Comparison of ENCODE assay signal across 26 cellular contexts in genomic region chr22:46142548-46143490, GRCh38. TPM values are rescaled to one million over a fixed set of nuclear protein-coding genes. Genes with fewer than 3 reads are reported as not detected.
DNase-seq lines count a peak whose midpoint lies in the region; ATAC-seq, FAIRE-seq and TF ChIP-seq lines count a peak whose summit lies in the region.
"Had no signal": no experiment of that assay in that cellular context is flagged by ENCODE, and none has a peak within 500 bp of the region (broad histone marks: within the 10 kb centered on the region; RNA-seq: fewer than 3 reads in every experiment).

No MANE protein-coding gene starts in this region.

- H3K9me3 Mint-ChIP-seq in activated naive CD4-positive, alpha-beta T cell treated with anti-CD3 and anti-CD28 coated beads for 36 hours: no peaks in the 10 kb centered on the region
- H3K9me3 Mint-ChIP-seq: CD4-positive, CD25-positive, alpha-beta regulatory T cell had no signal

- H3K9me3 ChIP-seq in kidney (ENCODE audit: control insufficient read depth in 1 of 2, low read length in 2 of 2) (no peaks in the 10 kb centered on the region), mucosa of descending colon (no peaks in the 10 kb centered on the region), thyroid gland (no peaks in the 10 kb centered on the region)
- H3K9me3 ChIP-seq: BE2C had no signal

- TF ChIP-seq CTCF in kidney (IDR thresholded peaks at IDR 0.05; ENCODE audit: borderline replicate concordance, extremely low read depth, insufficient read depth) (no peak), mucosa of descending colon (IDR thresholded peaks at IDR 0.05) (no peak), thyroid gland (IDR thresholded peaks at IDR 0.05) (no peak)

- H3K4me3 ChIP-seq in kidney (ENCODE audit: low read length in 2 of 2) (no peak overlapping the region), mucosa of descending colon (no peak overlapping the region), thyroid gland (replicated peaks in 1 of 3) (no peak overlapping the region)
- H3K4me3 ChIP-seq: GM12878, SK-N-MC had no signal

- no peaks in the 10 kb centered on the region for H3K27me3 ChIP-seq in thyroid gland
- H3K27me3 ChIP-seq: BE2C had no signal

- no peaks in the 10 kb centered on the region for H3K27me3 Mint-ChIP-seq in activated naive CD4-positive, alpha-beta T cell treated with anti-CD3 and anti-CD28 coated beads for 36 hours (ENCODE audit: low read depth)

- no peak overlapping the region for H3K27ac ChIP-seq in kidney (ENCODE audit: low read depth in 2 of 2, low read length in 2 of 2)
- H3K27ac ChIP-seq in thyroid gland: no peak overlapping the region
- H3K27ac ChIP-seq: SK-N-MC had no signal

- no peak overlapping the region for H3K9ac ChIP-seq in kidney (ENCODE audit: low read length in 2 of 2)

- CTCF ChIA-PET in activated naive CD4-positive, alpha-beta T cell treated with anti-CD3 and anti-CD28 coated beads for 36 hours (lab: Charles Lee): no interaction called here

- no peak for FAIRE-seq in kidney (lab: Jason Lieb, UNC)
- FAIRE-seq: A204.1, GM12878, GM18507 had no signal

- no peak overlapping the region for H3K27ac Mint-ChIP-seq in activated naive CD4-positive, alpha-beta T cell treated with anti-CD3 and anti-CD28 coated beads for 36 hours
- H3K27ac Mint-ChIP-seq: CD4-positive, CD25-positive, alpha-beta regulatory T cell had no signal

- TF ChIP-seq POLR2A in thyroid gland (IDR thresholded peaks at IDR 0.05): no peak

- 69 to 79% methylated on average over 10 to 12 of the region's 14 CpGs for WGBS in thyroid gland, 2 donors

- ATAC-seq in left cardiac atrium (no peak), Right ventricle myocardium superior (ENCODE audit: poor library complexity) (no peak), mucosa of descending colon (no peak)
- ATAC-seq: GM12878 had no signal

- no peaks in the 10 kb centered on the region for H3K4me1 Mint-ChIP-seq in activated naive CD4-positive, alpha-beta T cell treated with anti-CD3 and anti-CD28 coated beads for 36 hours (ENCODE audit: low read depth)

- DNase-seq in left cardiac atrium (peak; percentile 8), Right ventricle myocardium superior (no peak), kidney (peak; percentile 67), mucosa of descending colon (peak in 2 of 3 donors; percentile 22 to 31), thyroid gland (peak; percentile 73 to 76), NCI-H446 (lab: John Stamatoyannopoulos, UW) (no peak), NCI-H2081 (lab: John Stamatoyannopoulos, UW) (no peak)
- no peak for DNase-seq in activated naive CD4-positive, alpha-beta T cell treated with anti-CD3 and anti-CD28 coated beads for 36 hours
- DNase-seq: BE2C; CD4-positive, CD25-positive, alpha-beta regulatory T cell; COR-L47; DMS53; EL; KG1; MV-4-11; NCI-H1417 treated with DMSO at 0.1 percent for 48 hours; NCI-H2029 treated with DMSO at 0.1 percent for 48 hours; NCI-H2171 treated with DMSO at 0.1 percent for 48 hours; NCI-H446 treated with DMSO at 0.1 percent for 48 hours; NCI-H748 treated with DMSO at 0.1 percent for 48 hours; OCI-M1; SHP77 had no signal

- H3K4me3 Mint-ChIP-seq in activated naive CD4-positive, alpha-beta T cell treated with anti-CD3 and anti-CD28 coated beads for 36 hours: no peak overlapping the region
- H3K4me3 Mint-ChIP-seq: CD4-positive, CD25-positive, alpha-beta regulatory T cell had no signal

- intact Hi-C loops in left cardiac atrium (cut with DNase I) (no loop called here), Right ventricle myocardium superior (cut with DNase I) (no loop called here), kidney (cut with DNase I) (no loop called here), mucosa of descending colon (cut with DNase I, micrococcal nuclease) (no loop called here), thyroid gland (cut with DNase I) (no loop called here)
- intact Hi-C loops in activated naive CD4-positive, alpha-beta T cell treated with anti-CD3 and anti-CD28 coated beads for 36 hours (cut with micrococcal nuclease): no loop called here

- peaks cover 11 to 26% of the 10 kb centered on the region in 2 donors for H3K4me1 ChIP-seq in kidney (ENCODE audit: control insufficient read depth in 1 of 2, insufficient read depth in 1 of 2, low read depth in 1 of 2, low read length in 2 of 2)
- H3K4me1 ChIP-seq in mucosa of descending colon (ENCODE audit: low read depth): no peaks in the 10 kb centered on the region
- peaks cover 3 to 5% of the 10 kb centered on the region in 2 donors for H3K4me1 ChIP-seq in thyroid gland
- H3K4me1 ChIP-seq: BE2C had no signal

- H3K36me3 Mint-ChIP-seq in activated naive CD4-positive, alpha-beta T cell treated with anti-CD3 and anti-CD28 coated beads for 36 hours (ENCODE audit: low read depth): no peaks in the 10 kb centered on the region
- H3K36me3 Mint-ChIP-seq: CD4-positive, CD25-positive, alpha-beta regulatory T cell had no signal

- H3K36me3 ChIP-seq in kidney (ENCODE audit: control insufficient read depth in 1 of 2, insufficient read depth in 2 of 2, low read length in 2 of 2): no peaks in the 10 kb centered on the region
- no peaks in the 10 kb centered on the region for H3K36me3 ChIP-seq in mucosa of descending colon (ENCODE audit: low read depth)
- H3K36me3 ChIP-seq in thyroid gland: no peaks in the 10 kb centered on the region
- H3K36me3 ChIP-seq: BE2C had no signal

RNA-seq across cellular contexts. Expression of gene PPARA, which starts 7.5 kb away (rescaled TPM):
- total RNA-seq in left cardiac atrium (10 to 100 TPM; 49.6 to 66.2 TPM), Right ventricle myocardium superior (66.1 TPM), kidney (36.8 TPM), mucosa of descending colon (10 to 100 TPM; 57.9 to 81.4 (median 58.5) TPM), thyroid gland (10 to 100 TPM; 26.9 to 41.9 (median 37.4) TPM)
- 15.8 TPM for polyA plus RNA-seq in kidney (ENCODE audit: insufficient read depth, low read depth, low replicate concordance)
- 1 to 10 TPM; 4.9 to 6.5 TPM for total RNA-seq in activated naive CD4-positive, alpha-beta T cell treated with anti-CD3 and anti-CD28 coated beads for 36 hours

Comparison
In these comparisons a context has a peak if more than half of its experiments do, and no peak if none do; other contexts are left out.
1. DNase-seq: peak in left cardiac atrium (single experiment), kidney (single experiment), mucosa of descending colon (2 of 3) and thyroid gland (2 of 2); none in Right ventricle myocardium superior (single experiment), NCI-H446 (0 of 2), NCI-H2081 (0 of 2) and activated naive CD4-positive, alpha-beta T cell treated with anti-CD3 and anti-CD28 coated beads for 36 hours (single experiment).